7 cellular contexts compared by ENCODE assay signal in the genomic region with DNA sequence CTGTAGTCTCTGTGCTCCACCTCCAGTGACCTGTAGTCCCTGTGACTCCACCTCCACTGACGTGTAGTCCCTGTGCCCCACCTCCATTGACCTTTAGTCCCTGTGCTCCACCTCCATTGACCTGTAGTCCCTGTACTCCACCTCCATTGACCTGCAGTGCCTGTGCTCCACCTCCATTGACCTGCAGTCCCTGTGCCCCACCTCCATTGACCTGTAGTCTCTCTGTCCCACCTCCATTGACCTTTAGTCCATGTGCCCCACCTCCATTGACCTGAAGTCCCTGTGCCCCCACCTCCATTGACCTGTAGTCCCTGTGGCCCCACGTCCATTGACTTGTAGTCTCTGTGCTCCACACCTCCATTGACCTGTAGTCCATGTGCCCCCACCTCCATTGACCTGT. TPM values are rescaled to one million over a fixed set of nuclear protein-coding genes. Genes with fewer than 3 reads are reported as not detected.
DNase-seq lines count a peak whose midpoint lies in the region; ATAC-seq, FAIRE-seq and TF ChIP-seq lines count a peak whose summit lies in the region.
"Not testable (repeated sequence)": the region's sequence is repeated elsewhere in the genome, so short reads cannot be mapped to it uniquely, and the experiment has no call there.

No MANE protein-coding gene starts in this region.

- not testable (repeated sequence) for ATAC-seq in Right ventricle myocardium superior (ENCODE audit: poor library complexity); left lobe of liver; lower lobe of right lung

- H3K14ac ChIP-seq in neuronal stem cell (ENCODE audit: low read length): not testable (repeated sequence)

- DNase-seq in activated naive CD4-positive, alpha-beta T cell treated with anti-CD3 and anti-CD28 coated beads, Interleukin-2, amount 50 U/mL, for 16 hours: peak; percentile 5
- DNase-seq in Right ventricle myocardium superior: peak; percentile 2
- peak; percentile 73 for DNase-seq in left lobe of liver (ENCODE audit: low spot score)
- DNase-seq in lower lobe of right lung: peak; percentile 1
- not testable (repeated sequence) for DNase-seq in neuronal stem cell (ENCODE audit: low spot score)
- peak; percentile 81 for DNase-seq in small intestine

- not testable (repeated sequence) for H3K4me2 ChIP-seq in neuronal stem cell (ENCODE audit: insufficient read depth, low read length, poor library complexity, severe bottlenecking)

- H3K36me3 ChIP-seq in liver (ENCODE audit: control insufficient read depth in 4 of 4, insufficient read depth in 3 of 4, low read depth in 1 of 4, low read length in 3 of 4) (peaks cover 0 to 13% (median 8%) of the 10 kb centered on the region in 4 donors), lower lobe of right lung (peaks cover 16% of the 10 kb centered on the region)
- not testable (repeated sequence) for H3K36me3 ChIP-seq in neuronal stem cell (replicated peaks in 1 of 2; ENCODE audit: control insufficient read depth in 2 of 2, insufficient read depth in 2 of 2, low read length in 2 of 2); small intestine (ENCODE audit: control insufficient read depth in 2 of 2, insufficient read depth in 2 of 2, low read length in 2 of 2)

- H3K18ac ChIP-seq in neuronal stem cell (ENCODE audit: low read length): peak overlapping the region; percentile 46

- not testable (repeated sequence) for H3K9ac ChIP-seq in liver (ENCODE audit: low read depth in 1 of 2, low read length in 2 of 2)
- peak overlapping the region; percentile 10 for H3K9ac ChIP-seq in neuronal stem cell (ENCODE audit: low read depth, low read length, poor library complexity)

- not testable (repeated sequence) for H3K23ac ChIP-seq in neuronal stem cell (ENCODE audit: low read depth, low read length, poor library complexity)

- H2AFZ ChIP-seq in neuronal stem cell (ENCODE audit: low read length): not testable (repeated sequence)

- peak in 1 of 2 donors; percentile 8 for TF ChIP-seq RAD21 in liver (IDR thresholded peaks at IDR 0.05)

- not testable (repeated sequence) for H2BK15ac ChIP-seq in neuronal stem cell (ENCODE audit: low read length)

- not testable (repeated sequence) for H3K9me3 ChIP-seq in liver (ENCODE audit: control insufficient read depth in 4 of 4, low read length in 3 of 4); lower lobe of right lung; neuronal stem cell (replicated peaks in 1 of 2; ENCODE audit: control insufficient read depth in 2 of 2, insufficient read depth in 1 of 2, low read depth in 1 of 2, low read length in 2 of 2); small intestine (ENCODE audit: control insufficient read depth, low read depth)

- not testable (repeated sequence) for H3K79me1 ChIP-seq in neuronal stem cell (ENCODE audit: low read depth, low read length)

- not testable (repeated sequence) for H3K4me1 ChIP-seq in liver (ENCODE audit: control insufficient read depth in 4 of 4, insufficient read depth in 4 of 4, low read length in 3 of 4); lower lobe of right lung; small intestine (ENCODE audit: control insufficient read depth in 2 of 2, insufficient read depth in 1 of 2, low read depth in 1 of 2, low read length in 1 of 2)
- peaks cover 7 to 21% of the 10 kb centered on the region in 2 donors for H3K4me1 ChIP-seq in neuronal stem cell (ENCODE audit: control insufficient read depth in 2 of 2, insufficient read depth in 1 of 2, low read depth in 1 of 2, low read length in 2 of 2)

- TF ChIP-seq CTCF in liver (IDR thresholded peaks at IDR 0.05; ENCODE audit: low read depth, low read length, missing input control); lower lobe of right lung (IDR thresholded peaks at IDR 0.05): not testable (repeated sequence)

- H2AK5ac ChIP-seq in neuronal stem cell (ENCODE audit: low read depth, low read length): not testable (repeated sequence)

- H4K91ac ChIP-seq in neuronal stem cell (ENCODE audit: low read depth, low read length, poor library complexity): not testable (repeated sequence)

- not testable (repeated sequence) for H3K4me3 ChIP-seq in liver (ENCODE audit: low read depth in 1 of 3, low read length in 3 of 3); lower lobe of right lung; small intestine (ENCODE audit: low read depth in 1 of 2, low read length in 2 of 2)
- H3K4me3 ChIP-seq in neuronal stem cell (ENCODE audit: low read length in 2 of 2): peak overlapping the region in 1 of 2 donors; percentile 20

- intact Hi-C loops in Right ventricle myocardium superior (cut with DNase I); lower lobe of right lung (cut with DNase I): not testable (repeated sequence)

- not testable (repeated sequence) for H2BK12ac ChIP-seq in neuronal stem cell (ENCODE audit: low read length)

- H3K27ac ChIP-seq in liver (ENCODE audit: low read depth in 1 of 2, low read length in 2 of 2): peak overlapping the region in 1 of 2 donors; percentile 13
- H3K27ac ChIP-seq in lower lobe of right lung; neuronal stem cell (replicated peaks; ENCODE audit: low read length); small intestine (ENCODE audit: low read depth in 1 of 2, low read length in 1 of 2): not testable (repeated sequence)

- not testable (repeated sequence) for H3K27me3 ChIP-seq in liver (ENCODE audit: control insufficient read depth in 4 of 4, insufficient read depth in 4 of 4, low read length in 3 of 4); lower lobe of right lung (ENCODE audit: low read depth); neuronal stem cell (ENCODE audit: control insufficient read depth in 3 of 3, insufficient read depth in 3 of 3, low read depth in 1 of 3, low read length in 3 of 3); small intestine (ENCODE audit: control insufficient read depth in 2 of 2, insufficient read depth in 2 of 2, low read length in 2 of 2)

- not testable (repeated sequence) for H4K8ac ChIP-seq in neuronal stem cell (ENCODE audit: low read depth, low read length)

- FAIRE-seq in small intestine (lab: Jason Lieb, UNC): not testable (repeated sequence)

- 43% methylated on average over 2 of the region's 2 CpGs for WGBS in liver
- WGBS in neuronal stem cell (ENCODE audit: extremely low coverage in 2 of 2, insufficient read length in 2 of 2, insufficient replicate concordance in 1 of 2), 2 donors: no CpG with 5 or more reads among the region's 2 CpGs
- WGBS in small intestine, 3 donors: 46 to 77% (median 60%) methylated on average over 2 of the region's 2 CpGs

- H3K4ac ChIP-seq in neuronal stem cell (ENCODE audit: low read length): not testable (repeated sequence)

- not testable (repeated sequence) for H2BK5ac ChIP-seq in neuronal stem cell (ENCODE audit: low read length)

- not testable (repeated sequence) for H2BK120ac ChIP-seq in neuronal stem cell (ENCODE audit: low read depth, low read length)

TF ChIP-seq in liver, 16 proteins besides CTCF, POLR2A, EP300 and RAD21:
- TF ChIP-seq RXRA (IDR thresholded peaks at IDR 0.05) (peak; percentile 94 to 97), SP1 (IDR thresholded peaks at IDR 0.05) (peak; percentile 79), HNF4G (IDR thresholded peaks at IDR 0.05) (peak; percentile 54), HNF4A (conservative IDR thresholded peaks at IDR 0.05) (peak; percentile 80 to 81), NR2F2 (IDR thresholded peaks at IDR 0.05) (peak; percentile 96)

RNA-seq across cellular contexts. Expression of a gene that starts 35.5 kb away (rescaled TPM):
- total RNA-seq in Right ventricle myocardium superior (4.6 TPM), left lobe of liver (87.4 TPM), liver (10 to 100 TPM in 1 of 2 donors, 1 to 10 TPM in 1; 8.5 to 52.5 TPM), lower lobe of right lung (38.7 TPM)
- polyA plus RNA-seq in liver (10 to 100 TPM; 10.3 to 17.4 TPM), small intestine (10 to 100 TPM; 10.5 to 18.8 (median 13.3) TPM)
- 7.7 TPM for polyA plus RNA-seq in neuronal stem cell (2013, experiment 1 of 2)
- polyA plus RNA-seq in neuronal stem cell (2013, experiment 2 of 2): 6.5 TPM
